In the genomic region with DNA sequence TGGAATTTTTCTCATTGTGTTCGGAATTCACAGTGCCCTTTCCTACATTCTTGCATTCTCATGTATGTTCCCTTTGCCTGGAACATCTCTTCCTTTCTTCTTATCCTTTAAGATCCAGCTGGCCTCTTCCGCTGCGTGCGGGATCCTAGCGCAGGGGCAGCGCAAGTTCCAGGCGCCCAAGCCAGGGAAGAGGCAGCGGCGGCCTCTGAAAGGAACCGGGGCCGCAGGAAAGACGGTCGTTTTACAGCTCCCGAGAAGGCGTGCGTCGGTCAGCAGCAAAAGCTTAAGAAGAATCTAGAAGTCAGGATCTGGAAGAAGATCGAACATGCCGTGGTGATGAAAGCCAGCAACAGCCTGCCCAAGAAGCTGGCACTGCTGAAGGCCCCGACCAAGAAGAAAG, we compare ENCODE assay signal across 9 cellular contexts. TPM values are rescaled to one million over a fixed set of nuclear protein-coding genes. Genes with fewer than 3 reads are reported as not detected.
"Had no signal": no experiment of that assay in that cellular context is flagged by ENCODE, and none has a peak within 500 bp of the region (broad histone marks: within the 10 kb centered on the region; RNA-seq: fewer than 3 reads in every experiment).

No MANE protein-coding gene starts in this region.

- H3K27ac ChIP-seq: GM23248 had no signal

- H3K9me3 ChIP-seq: HAP-1 had no signal

- H3K4me1 ChIP-seq: HAP-1 had no signal

- H3K9ac ChIP-seq: GM23248 had no signal

- H3K36me3 ChIP-seq: HAP-1 had no signal

- ATAC-seq: HCT116 had no signal

- DNase-seq: GM23248, GOT3, H7, HFFc6, IMR-90 had no signal

- H3K4me3 ChIP-seq: GM23248, HAP-1 had no signal

- FAIRE-seq: HTR-8/SVneo had no signal

- H2AFZ ChIP-seq: GM23248 had no signal

RNA-seq across cellular contexts. Expression of a gene that starts 28.0 kb away (rescaled TPM):
- total RNA-seq: H4, HFFc6, IMR-90 had no signal
- polyA plus RNA-seq: IMR-90 had no signal
